In genomic region chr20:30585244-30585796, GRCh38 we compare ENCODE assay signal across 1 cellular context.
TF ChIP-seq lines count a peak whose summit lies in the region.
"Not testable (repeated sequence)": the region's sequence is repeated elsewhere in the genome, so short reads cannot be mapped to it uniquely, and the experiment has no call there.

No MANE protein-coding gene starts in this region.

TF ChIP-seq in HepG2, 621 proteins besides CTCF, POLR2A, EP300 and RAD21 (continued from another document):
- peak; percentile 82 for TF ChIP-seq ZNF687 (CRISPR knock-in tag; IDR thresholded peaks at IDR 0.05)
- TF ChIP-seq ZNF772 (CRISPR knock-in tag; IDR thresholded peaks at IDR 0.05): 0 out of 2 replicates have a peak, but pooled peaks have one; percentile 47
- peak; percentile 76; the same call in 1 of the 2 replicates for TF ChIP-seq EED (CRISPR knock-in tag; IDR thresholded peaks at IDR 0.05)
- peak; percentile 47; the same call in 1 of the 2 replicates for TF ChIP-seq ZNF143 (CRISPR knock-in tag; IDR thresholded peaks at IDR 0.05)
- TF ChIP-seq DNMT1 (CRISPR knock-in tag; IDR thresholded peaks at IDR 0.05): peak; percentile 73; the same call in 1 of the 2 replicates
- peak; percentile 78 for TF ChIP-seq KDM2A (CRISPR knock-in tag; IDR thresholded peaks at IDR 0.05; ENCODE audit: borderline replicate concordance, low read depth)
- peak; percentile 68 for TF ChIP-seq STAG1 (CRISPR knock-in tag; IDR thresholded peaks at IDR 0.05)
- TF ChIP-seq, protein P1, sequence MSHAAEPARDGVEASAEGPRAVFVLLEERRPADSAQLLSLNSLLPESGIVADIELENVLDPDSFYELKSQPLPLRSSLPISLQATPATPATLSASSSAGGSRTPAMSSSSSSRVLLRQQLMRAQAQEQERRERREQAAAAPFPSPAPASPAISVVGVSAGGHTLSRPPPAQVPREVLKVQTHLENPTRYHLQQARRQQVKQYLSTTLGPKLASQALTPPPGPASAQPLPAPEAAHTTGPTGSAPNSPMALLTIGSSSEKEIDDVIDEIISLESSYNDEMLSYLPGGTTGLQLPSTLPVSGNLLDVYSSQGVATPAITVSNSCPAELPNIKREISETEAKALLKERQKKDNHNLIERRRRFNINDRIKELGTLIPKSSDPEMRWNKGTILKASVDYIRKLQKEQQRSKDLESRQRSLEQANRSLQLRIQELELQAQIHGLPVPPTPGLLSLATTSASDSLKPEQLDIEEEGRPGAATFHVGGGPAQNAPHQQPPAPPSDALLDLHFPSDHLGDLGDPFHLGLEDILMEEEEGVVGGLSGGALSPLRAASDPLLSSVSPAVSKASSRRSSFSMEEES (CRISPR knock-in tag; IDR thresholded peaks at IDR 0.05): 0 out of 2 replicates have a peak, but pooled peaks have one; percentile 47
- peak; percentile 57; the same call in 1 of the 2 replicates for TF ChIP-seq ZNF788 (CRISPR knock-in tag; IDR thresholded peaks at IDR 0.05; ENCODE audit: borderline replicate concordance)
- 0 out of 2 replicates have a peak, but pooled peaks have one; percentile 29 for TF ChIP-seq ZFP41 (CRISPR knock-in tag; IDR thresholded peaks at IDR 0.05; ENCODE audit: borderline replicate concordance)
- TF ChIP-seq KAT8 (CRISPR knock-in tag; IDR thresholded peaks at IDR 0.05): 0 out of 2 replicates have a peak, but pooled peaks have one; percentile 18
- not testable (repeated sequence) for TF ChIP-seq LCORL (IDR thresholded peaks at IDR 0.05); MAZ (IDR thresholded peaks at IDR 0.05; ENCODE audit: borderline replicate concordance, low read depth, low read length)
- peak; percentile 57; the same call in 1 of the 2 replicates for TF ChIP-seq LCORL (CRISPR knock-in tag; IDR thresholded peaks at IDR 0.05)
- 0 out of 2 replicates have a peak, but pooled peaks have one; percentile 27 for TF ChIP-seq MAZ (CRISPR knock-in tag; IDR thresholded peaks at IDR 0.05; ENCODE audit: low read depth)
- TF ChIP-seq MXD3 (CRISPR knock-in tag; IDR thresholded peaks at IDR 0.05): peak; percentile 76
- TF ChIP-seq HNRNPLL (IDR thresholded peaks at IDR 0.05; ENCODE audit: low read depth, low read length, poor library complexity, severe bottlenecking): peak; percentile 64
